29 cellular contexts compared by ENCODE assay signal in the genomic region with DNA sequence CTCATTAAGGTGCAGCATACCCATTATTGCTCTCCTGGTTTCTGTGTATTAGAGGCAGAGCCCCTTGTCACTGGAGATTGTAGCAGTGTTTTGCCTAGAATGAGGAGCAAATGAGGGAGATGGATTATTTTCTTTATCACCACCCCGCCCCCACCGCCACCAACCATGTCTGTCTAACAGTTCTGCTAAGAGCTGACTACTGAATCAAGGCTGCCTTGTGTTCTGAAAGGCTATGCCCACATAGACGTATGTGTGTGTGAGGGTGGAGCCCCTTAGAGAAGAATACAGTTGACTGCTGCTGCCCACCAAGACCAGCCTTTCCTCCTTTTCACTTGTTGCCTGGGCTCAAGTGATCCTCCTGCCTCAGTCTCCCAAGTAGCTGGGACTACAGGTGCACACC.
"Had no signal": no experiment of that assay in that cellular context is flagged by ENCODE, and none has a peak within 500 bp of the region (broad histone marks: within the 10 kb centered on the region; RNA-seq: fewer than 3 reads in every experiment).

No MANE protein-coding gene starts in this region.

- H3K9me3 Mint-ChIP-seq: activated B cell treated with CpG ODN at 0.5 μM for 24 hours; activated CD8-positive, alpha-beta T cell treated with anti-CD3 and anti-CD28 coated beads for 36 hours; activated naive CD4-positive, alpha-beta T cell treated with anti-CD3 and anti-CD28 coated beads, Interleukin-2, amount 50 U/mL, for 24 hours; activated naive CD8-positive, alpha-beta T cell treated with anti-CD3 and anti-CD28 coated beads, Interleukin-2, amount 10 ng/mL, durations not matched to agents 7 days and 5 days; activated T-cell treated with anti-CD3 and anti-CD28 coated beads, Interleukin-2, amount 50 U/mL, for 4 hours; activated T-helper 17 cell treated with anti-CD3 and anti-CD28 coated beads, Interleukin-2, amount 50 U/mL, for 72 hours; central memory CD8-positive, alpha-beta T cell; dendritic cell treated with granulocyte-macrophage colony-stimulating factor and Interleukin-4, amounts not matched to agents 40 ng/mL and 50 ng/mL, for 4 days; T-helper 2 cell treated with Interferon-gamma antibody and Interleukin-4, amounts not matched to agents 5 μg/mL and 100 μg/mL, for 36 hours had no signal

- H3K36me3 ChIP-seq: brain microvascular endothelial cell had no signal

- DNase-seq: activated B cell treated with CpG ODN at 0.5 μM for 24 hours; activated CD4-positive, alpha-beta T cell treated with anti-CD3 and anti-CD28 coated beads for 48 hours; activated CD4-positive, alpha-beta T cell treated with anti-CD3 and anti-CD28 coated beads, Interleukin-2, amount 50 U/mL, for 1 hour; activated CD4-positive, alpha-beta T cell treated with anti-CD3 and anti-CD28 coated beads, Interleukin-2, amount 50 U/mL, for 48 hours; activated CD8-positive, alpha-beta memory T cell treated with anti-CD3 and anti-CD28 coated beads for 24 hours; activated CD8-positive, alpha-beta T cell treated with anti-CD3 and anti-CD28 coated beads for 36 hours; activated effector memory CD4-positive, alpha-beta T cell treated with Interleukin-2 at 50 U/mL for 16 hours; activated gamma-delta T cell treated with Interleukin-2 at 50 U/mL for 16 hours; activated naive CD4-positive, alpha-beta T cell treated with Interleukin-2 at 50 U/mL for 16 hours; activated naive CD8-positive, alpha-beta T cell treated with anti-CD3 and anti-CD28 coated beads, Interleukin-2, amount 10 ng/mL, durations not matched to agents 7 days and 5 days; activated T-cell treated with anti-CD3 and anti-CD28 coated beads, Interleukin-2, amount 50 U/mL, for 4 hours; brain microvascular endothelial cell; dorsolateral prefrontal cortex; effector memory CD4-positive, alpha-beta T cell; erythroblast; esophagus squamous epithelium; head of caudate nucleus; T-helper 1 cell; T-helper 17 cell; T1000; WERI-Rb-1 had no signal

- H3K27me3 ChIP-seq: ascending aorta, brain microvascular endothelial cell, dorsolateral prefrontal cortex, esophagus squamous epithelium had no signal

- H3K9me3 ChIP-seq: ascending aorta, esophagus squamous epithelium had no signal

- H3K4me3 ChIP-seq: ascending aorta, coronary artery, esophagus squamous epithelium had no signal

- H3K27ac ChIP-seq: ascending aorta, brain microvascular endothelial cell, coronary artery, esophagus squamous epithelium, WERI-Rb-1 had no signal

- ATAC-seq: activated CD4-positive, CD25-positive, alpha-beta regulatory T cell treated with anti-CD3 and anti-CD28 coated beads, Interleukin-2, amount 50 U/mL, for 24 hours; activated CD8-positive, alpha-beta T cell treated with anti-CD3 and anti-CD28 coated beads for 36 hours; activated T-cell treated with anti-CD3 and anti-CD28 coated beads, Interleukin-2, amount 50 U/mL, for 4 hours; activated T-helper 17 cell treated with anti-CD3 and anti-CD28 coated beads, Interleukin-2, amount 50 U/mL, for 72 hours; T-helper 17 cell had no signal

- H3K27ac Mint-ChIP-seq: activated B cell treated with CpG ODN at 0.5 μM for 24 hours; activated CD8-positive, alpha-beta T cell treated with anti-CD3 and anti-CD28 coated beads for 36 hours; activated naive CD4-positive, alpha-beta T cell treated with anti-CD3 and anti-CD28 coated beads, Interleukin-2, amount 50 U/mL, for 24 hours; activated naive CD8-positive, alpha-beta T cell treated with anti-CD3 and anti-CD28 coated beads, Interleukin-2, amount 10 ng/mL, durations not matched to agents 7 days and 5 days; activated T-helper 17 cell treated with anti-CD3 and anti-CD28 coated beads, Interleukin-2, amount 50 U/mL, for 72 hours; dendritic cell treated with granulocyte-macrophage colony-stimulating factor and Interleukin-4, amounts not matched to agents 40 ng/mL and 50 ng/mL, for 4 days; T-helper 2 cell treated with Interferon-gamma antibody and Interleukin-4, amounts not matched to agents 5 μg/mL and 100 μg/mL, for 36 hours had no signal

- H3K4me1 ChIP-seq: ascending aorta, esophagus squamous epithelium had no signal

- H3K4me3 Mint-ChIP-seq: activated B cell treated with CpG ODN at 0.5 μM for 24 hours; activated CD8-positive, alpha-beta T cell treated with anti-CD3 and anti-CD28 coated beads for 36 hours; activated naive CD4-positive, alpha-beta T cell treated with anti-CD3 and anti-CD28 coated beads, Interleukin-2, amount 50 U/mL, for 24 hours; activated naive CD8-positive, alpha-beta T cell treated with anti-CD3 and anti-CD28 coated beads, Interleukin-2, amount 10 ng/mL, durations not matched to agents 7 days and 5 days; activated T-cell treated with anti-CD3 and anti-CD28 coated beads, Interleukin-2, amount 50 U/mL, for 4 hours; activated T-helper 17 cell treated with anti-CD3 and anti-CD28 coated beads, Interleukin-2, amount 50 U/mL, for 72 hours; central memory CD8-positive, alpha-beta T cell; dendritic cell treated with granulocyte-macrophage colony-stimulating factor and Interleukin-4, amounts not matched to agents 40 ng/mL and 50 ng/mL, for 4 days; T-helper 17 cell; T-helper 2 cell treated with Interferon-gamma antibody and Interleukin-4, amounts not matched to agents 5 μg/mL and 100 μg/mL, for 36 hours had no signal
